8 cellular contexts compared by ENCODE assay signal in the genomic region with DNA sequence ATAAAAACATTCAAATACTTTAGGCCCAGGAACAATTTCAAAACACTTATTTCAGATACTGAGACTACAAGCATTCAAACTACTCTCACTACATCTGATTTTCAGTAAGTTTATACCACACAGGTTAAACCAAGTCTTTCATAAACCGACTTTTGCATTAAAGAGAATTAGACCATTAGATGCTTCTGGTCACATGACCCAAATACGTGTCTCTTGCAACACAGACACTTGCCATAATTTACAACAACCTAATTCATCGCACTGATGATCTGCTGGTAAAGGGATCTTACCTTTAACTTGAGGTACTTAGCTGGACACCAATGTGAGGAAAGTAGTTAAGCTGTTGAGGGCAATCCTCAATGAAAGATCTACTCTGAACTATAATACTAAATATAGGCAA.
DNase-seq lines count a peak whose midpoint lies in the region; ATAC-seq and TF ChIP-seq lines count a peak whose summit lies in the region.

No MANE protein-coding gene starts in this region.

- no peaks in the 10 kb centered on the region for H3K9me3 ChIP-seq in mucosa of rectum (ENCODE audit: control insufficient read depth in 2 of 2, low read length in 2 of 2)

- peaks cover 78% of the 10 kb centered on the region for H3K79me2 ChIP-seq in ACC112 (ENCODE audit: control insufficient read depth, insufficient read depth, low read length, unreplicated experiment)

- no peak for TF ChIP-seq CTCF in HL-60 (IDR thresholded peaks at IDR 0.05; ENCODE audit: insufficient read depth, low read length)
- no peak for TF ChIP-seq CTCF in brain microvascular endothelial cell (IDR thresholded peaks at IDR 0.05; ENCODE audit: low read depth, low read length, missing control alignments)

- ATAC-seq in GM21390 (IDR thresholded peaks at IDR 0.05; ENCODE audit: unreplicated experiment) (no peak), GM21360 (IDR thresholded peaks at IDR 0.05; ENCODE audit: unreplicated experiment) (no peak)

- peak in 1 of 2 experiments; percentile 44 for DNase-seq in HL-60 (ENCODE audit: low read depth in 1 of 2, low spot score in 1 of 2)
- no peak for DNase-seq in brain microvascular endothelial cell
- no peak for DNase-seq in pons (ENCODE audit: low spot score)
- no peak for DNase-seq in GM19240 (ENCODE audit: insufficient read length, low spot score)

- H3K36me3 ChIP-seq in ACC112 (ENCODE audit: insufficient read depth, low read length) (peaks cover 67% of the 10 kb centered on the region), brain microvascular endothelial cell (replicated peaks) (peaks cover 66% of the 10 kb centered on the region), mucosa of rectum (ENCODE audit: control insufficient read depth in 2 of 2, insufficient read depth in 2 of 2, low read length in 2 of 2) (peaks cover 61 to 63% of the 10 kb centered on the region in 2 donors)

- H3K4me3 ChIP-seq in ACC112 (ENCODE audit: low read depth, low read length) (peak overlapping the region; percentile 94), HL-60 (replicated peaks; ENCODE audit: insufficient read depth, low read length) (peak overlapping the region; percentile 59), brain microvascular endothelial cell (ENCODE audit: low read depth, low read length) (peak overlapping the region; percentile 99), mucosa of rectum (ENCODE audit: low read length in 2 of 2) (peak overlapping the region in 1 of 2 donors; percentile 69)

- H3K4me1 ChIP-seq in ACC112 (ENCODE audit: control insufficient read depth, insufficient read depth, low read length, unreplicated experiment) (peaks cover 28% of the 10 kb centered on the region), mucosa of rectum (ENCODE audit: control insufficient read depth in 2 of 2, insufficient read depth in 2 of 2, low read length in 2 of 2) (peaks cover 35 to 36% of the 10 kb centered on the region in 2 donors)

- in situ Hi-C loops in brain microvascular endothelial cell (cut with HindIII; ENCODE audit: low pct_ligation_motif_present, low sequenced_read_pairs), result no loop called here

- H3K9ac ChIP-seq in mucosa of rectum (ENCODE audit: low read depth in 1 of 2, low read length in 2 of 2), result peak overlapping the region; percentile 9 to 52

- H3K27me3 ChIP-seq in ACC112 (ENCODE audit: insufficient read depth, low read length) (no peaks in the 10 kb centered on the region), HL-60 (ENCODE audit: insufficient read depth, poor library complexity, severe bottlenecking) (no peaks in the 10 kb centered on the region), brain microvascular endothelial cell (replicated peaks) (no peaks in the 10 kb centered on the region), mucosa of rectum (ENCODE audit: control insufficient read depth in 2 of 2, insufficient read depth in 2 of 2, low read length in 2 of 2) (no peaks in the 10 kb centered on the region)

- H2AFZ ChIP-seq in ACC112 (ENCODE audit: low read length, unreplicated experiment), result no peak overlapping the region

- peak overlapping the region; percentile 22 for H3K27ac ChIP-seq in ACC112 (ENCODE audit: low read depth, low read length)
- no peak overlapping the region for H3K27ac ChIP-seq in HL-60 (replicated peaks)
- H3K27ac ChIP-seq in brain microvascular endothelial cell, result peak overlapping the region; percentile 25
- H3K27ac ChIP-seq in mucosa of rectum (ENCODE audit: low read depth in 2 of 2, low read length in 2 of 2), result no peak overlapping the region

Comparison
In these comparisons a context has a peak if more than half of its experiments do, and no peak if none do; other contexts are left out.
1. H3K27ac ChIP-seq: peak in ACC112 (single experiment) and brain microvascular endothelial cell (single experiment); none in HL-60 (single experiment) and mucosa of rectum (0 of 2).